9 cellular contexts compared by ENCODE assay signal in the genomic region with DNA sequence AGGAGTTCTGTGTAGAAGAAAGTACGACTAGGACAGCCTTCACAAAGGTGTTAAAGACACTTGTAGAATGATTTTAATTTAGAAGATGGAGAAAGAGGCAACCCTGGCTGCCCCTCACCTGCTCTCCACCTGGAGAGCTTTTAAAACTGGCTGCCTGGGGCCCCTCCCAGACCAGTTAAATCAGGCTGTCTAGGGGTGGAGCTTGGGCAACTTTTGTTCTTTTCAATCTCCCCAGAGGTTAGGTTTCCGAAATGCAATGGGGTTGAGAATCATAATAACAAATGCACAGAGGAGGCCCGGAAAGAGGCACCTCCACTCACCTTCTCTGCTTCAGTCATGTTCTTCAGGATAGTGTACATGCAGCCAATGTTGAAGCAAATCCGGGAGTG. TPM values are rescaled to one million over a fixed set of nuclear protein-coding genes. Genes with fewer than 3 reads are reported as not detected.
DNase-seq lines count a peak whose midpoint lies in the region; ATAC-seq, FAIRE-seq and TF ChIP-seq lines count a peak whose summit lies in the region.
"Had no signal": no experiment of that assay in that cellular context is flagged by ENCODE, and none has a peak within 500 bp of the region (broad histone marks: within the 10 kb centered on the region; RNA-seq: fewer than 3 reads in every experiment).

No MANE protein-coding gene starts in this region.

- H3K9me3 ChIP-seq in lung (ENCODE audit: control insufficient read depth in 2 of 2, insufficient read depth in 1 of 2, low read length in 1 of 2), result peaks cover 0 to 2% of the 10 kb centered on the region in 2 donors

- H3K4me1 ChIP-seq in lung (ENCODE audit: control insufficient read depth in 2 of 2, insufficient read depth in 2 of 2, low read length in 2 of 2), result peaks cover 0 to 7% of the 10 kb centered on the region in 2 donors

- H3K27ac ChIP-seq in lung (ENCODE audit: low read depth in 1 of 2, low read length in 1 of 2), result peak overlapping the region in 1 of 2 donors; percentile 91

- TF ChIP-seq POLR2A in H54 (IDR thresholded peaks at IDR 0.05; ENCODE audit: low read depth, low read length), result no peak

- FAIRE-seq in H54 (lab: Jason Lieb, UNC), result no peak

- no peaks in the 10 kb centered on the region for H3K36me3 ChIP-seq in lung (ENCODE audit: control insufficient read depth in 2 of 2, insufficient read depth in 2 of 2, low read length in 2 of 2)

- DNase-seq in RPMI8226 (peak; percentile 29), lung (ENCODE audit: low spot score) (no peak), AG08395 (ENCODE audit: low spot score) (no peak), activated gamma-delta T cell treated with Interleukin-2 at 50 U/mL for 16 hours (no peak), NCI-H510A treated with DMSO at 0.1 percent for 48 hours (lab: John Stamatoyannopoulos, UW) (no peak), H54 (ENCODE audit: insufficient read length, low spot score) (no peak)

- no peak for TF ChIP-seq CTCF in lung (IDR thresholded peaks at IDR 0.05; ENCODE audit: control extremely low read depth, extremely low read depth)

- no peaks in the 10 kb centered on the region for H3K27me3 ChIP-seq in lung (ENCODE audit: control insufficient read depth, insufficient read depth)

- peak; percentile 12 for ATAC-seq in GM21367 (IDR thresholded peaks at IDR 0.05; ENCODE audit: unreplicated experiment)
- no peak for ATAC-seq in lung (ENCODE audit: insufficient read depth, low FRiP score)
- ATAC-seq: Panc1 had no signal

- H3K4me3 ChIP-seq in GM08714 (ENCODE audit: low read length) (peak overlapping the region; percentile 51), lung (peak overlapping the region; percentile 19)

- WGBS in lung, 2 donors, result 68 to 72% methylated on average over 4 of the region's 4 CpGs

RNA-seq across cellular contexts. Expression of a gene that starts 0.4 kb away (rescaled TPM):
- total RNA-seq in lung, result 10 to 100 TPM; 38.7 to 99.0 TPM
- polyA plus RNA-seq in lung, result 100 to 1,000 TPM in 1 of 2 donors, 10 to 100 TPM in 1; 49.6 to 193 TPM

RNA-seq across cellular contexts. Expression of a gene that starts 45.8 kb away (rescaled TPM):
- total RNA-seq in lung, result 100 to 1,000 TPM; 166 to 211 TPM
- 100 to 1,000 TPM; 165 to 266 TPM for polyA plus RNA-seq in lung
